In the genomic region with DNA sequence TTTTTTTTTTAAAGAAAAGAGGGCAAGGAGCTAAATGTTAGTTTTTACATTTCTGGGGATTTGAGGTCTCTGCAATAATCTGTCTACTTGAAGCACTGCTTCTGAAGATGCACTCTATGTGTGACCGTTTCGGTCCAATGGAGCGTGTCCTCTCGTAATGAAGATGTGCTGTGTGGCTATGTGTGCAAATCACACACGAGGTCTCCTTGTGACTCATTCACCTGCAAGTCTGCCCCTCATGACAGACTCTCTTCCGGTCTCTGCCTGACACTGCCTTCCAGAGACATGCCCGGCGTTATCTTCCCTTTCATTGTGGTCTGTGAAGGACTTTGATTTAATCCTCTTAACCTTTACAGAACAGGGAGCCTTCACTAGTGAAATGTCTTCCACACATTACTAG, we compare ENCODE assay signal across 13 cellular contexts.
DNase-seq lines count a peak whose midpoint lies in the region; ATAC-seq and TF ChIP-seq lines count a peak whose summit lies in the region.
"Had no signal": no experiment of that assay in that cellular context is flagged by ENCODE, and none has a peak within 500 bp of the region (broad histone marks: within the 10 kb centered on the region; RNA-seq: fewer than 3 reads in every experiment).

No MANE protein-coding gene starts in this region.

- no peaks in the 10 kb centered on the region for H3K4me1 ChIP-seq in mesendoderm (ENCODE audit: control insufficient read depth, low read depth, low read length)
- no peaks in the 10 kb centered on the region for H3K4me1 ChIP-seq in heart left ventricle

- H4K8ac ChIP-seq in mesendoderm (ENCODE audit: low read depth, low read length): no peak overlapping the region

- H3K4me2 ChIP-seq in mesendoderm (ENCODE audit: low read length): no peak overlapping the region
- H3K4me2 ChIP-seq: KMS-11, PC-9 had no signal

- no peaks in the 10 kb centered on the region for H3K27me3 ChIP-seq in mesendoderm (ENCODE audit: insufficient read depth, low read length, poor library complexity)
- no peaks in the 10 kb centered on the region for H3K27me3 ChIP-seq in heart left ventricle

- no peak overlapping the region for H2BK120ac ChIP-seq in mesendoderm (ENCODE audit: low read depth, low read length)

- H3K4me3 ChIP-seq in GM12864 (ENCODE audit: low read depth, low read length): no peak overlapping the region
- H3K4me3 ChIP-seq in mesendoderm (ENCODE audit: low read length): no peak overlapping the region
- no peak overlapping the region for H3K4me3 ChIP-seq in heart left ventricle
- H3K4me3 ChIP-seq: PC-9 had no signal

- TF ChIP-seq POLR2A in heart left ventricle (IDR thresholded peaks at IDR 0.05): no peak

- no peak overlapping the region for H3K23ac ChIP-seq in mesendoderm (ENCODE audit: low read length)

- H3K27ac ChIP-seq in mesendoderm (ENCODE audit: low read depth, low read length): no peak overlapping the region
- H3K27ac ChIP-seq in heart left ventricle: no peak overlapping the region
- H3K27ac ChIP-seq: KMS-11, PC-9 had no signal

- H3K56ac ChIP-seq in mesendoderm (ENCODE audit: low read length): no peak overlapping the region

- no peaks in the 10 kb centered on the region for H3K36me3 ChIP-seq in mesendoderm (ENCODE audit: control insufficient read depth, insufficient read depth, low read length)
- H3K36me3 ChIP-seq in heart left ventricle: no peaks in the 10 kb centered on the region

- no peak overlapping the region for H2AK5ac ChIP-seq in mesendoderm (ENCODE audit: low read length)

- H3K4ac ChIP-seq in mesendoderm (ENCODE audit: low read depth, low read length): no peak overlapping the region

- no peak overlapping the region for H3K18ac ChIP-seq in mesendoderm (ENCODE audit: low read length)

- intact Hi-C loops in heart left ventricle (cut with DNase I): no loop called here

- no CpG with 5 or more reads among the region's 8 CpGs for WGBS in mesendoderm (ENCODE audit: extremely low coverage, insufficient coverage, low lambda C conversion rate)
- 68 to 76% (median 72%) methylated on average over 8 of the region's 8 CpGs for WGBS in heart left ventricle, 4 donors

- no peak for TF ChIP-seq CTCF in GM12864 (IDR thresholded peaks at IDR 0.05; ENCODE audit: low read depth, low read length, missing control alignments)
- no peak for TF ChIP-seq CTCF in heart left ventricle (IDR thresholded peaks at IDR 0.05)

- no peak overlapping the region for H4K5ac ChIP-seq in mesendoderm (ENCODE audit: low read length)

- ATAC-seq in GM21390 (IDR thresholded peaks at IDR 0.05; ENCODE audit: unreplicated experiment): peak; percentile 83
- ATAC-seq in HG03139 (IDR thresholded peaks at IDR 0.05; ENCODE audit: unreplicated experiment): peak; percentile 65
- ATAC-seq in heart left ventricle: no peak
- ATAC-seq: activated naive CD4-positive, alpha-beta T cell treated with anti-CD3 and anti-CD28 coated beads, Interleukin-2, amount 50 U/mL, for 72 hours; stimulated activated memory B cell treated with anti-CD40 and anti-IgM and Interleukin-4, amounts not matched to agents 10 μg/mL and 1 μg/mL and 100 μg/mL, for 72 hours had no signal

- no peaks in the 10 kb centered on the region for H3K79me1 ChIP-seq in mesendoderm (ENCODE audit: low read length)

- H3K79me2 ChIP-seq in mesendoderm (ENCODE audit: control insufficient read depth, insufficient read depth, low read length): no peaks in the 10 kb centered on the region

- H3K9me3 ChIP-seq in heart left ventricle: no peaks in the 10 kb centered on the region

- H3K9ac ChIP-seq in mesendoderm (ENCODE audit: low read length): no peak overlapping the region
- H3K9ac ChIP-seq: KMS-11 had no signal

- DNase-seq in GM12864 (ENCODE audit: low read depth) (peak; percentile 16), amniotic epithelial cell (ENCODE audit: low read depth) (peak; percentile 37), mesendoderm (no peak), NCI-H2081 (lab: John Stamatoyannopoulos, UW) (no peak), NCI-H1048 (lab: John Stamatoyannopoulos, UW) (no peak), heart left ventricle (no peak)
- DNase-seq: PC-9; stimulated activated CD4-positive, alpha-beta T cell treated with anti-CD3 and anti-CD28 coated beads, Interleukin-2, amount 100 ng/mL, for 24 hours had no signal

- H2BK5ac ChIP-seq in mesendoderm (ENCODE audit: low read length): no peak overlapping the region

- no peak overlapping the region for H2BK15ac ChIP-seq in mesendoderm (replicated peaks; ENCODE audit: low read depth)

Comparison
In these comparisons a context has a peak if more than half of its experiments do, and no peak if none do; other contexts are left out.
1. DNase-seq: peak in GM12864 (single experiment) and amniotic epithelial cell (single experiment); none in mesendoderm (single experiment), NCI-H2081 (0 of 2), NCI-H1048 (single experiment) and heart left ventricle (0 of 5).
2. ATAC-seq: peak in GM21390 (single experiment) and HG03139 (single experiment); none in heart left ventricle (0 of 4).